17 cellular contexts compared by ENCODE assay signal in the genomic region with DNA sequence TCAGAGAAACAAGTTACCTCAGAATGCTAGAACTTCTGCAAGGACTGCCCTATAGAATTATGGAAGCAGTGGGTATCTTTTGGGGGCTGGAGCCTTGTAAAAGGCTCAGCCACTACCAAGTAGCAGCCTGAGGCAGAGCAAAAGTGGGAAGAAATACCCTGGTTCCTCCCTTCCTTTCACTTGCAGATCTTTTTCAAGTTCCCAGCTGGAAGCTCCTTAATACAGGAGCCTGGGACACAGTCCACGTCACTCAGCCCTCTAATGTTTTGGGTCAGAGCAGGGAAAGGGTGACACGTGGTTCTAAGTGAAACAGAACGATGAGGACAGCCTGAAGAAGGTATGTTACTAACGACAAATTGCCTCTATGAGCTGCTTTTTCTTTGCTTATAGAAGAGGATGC.
"Had no signal": no experiment of that assay in that cellular context is flagged by ENCODE, and none has a peak within 500 bp of the region (broad histone marks: within the 10 kb centered on the region; RNA-seq: fewer than 3 reads in every experiment).

No MANE protein-coding gene starts in this region.

- H3K36me3 ChIP-seq: heart left ventricle, pancreas, tibial artery, upper lobe of left lung, uterus had no signal

- DNase-seq: dermis blood vessel endothelial cell; heart left ventricle; hippocampal formation; islet precursor cell; mammary epithelial cell; natural killer cell; occipital lobe; pancreas; right cardiac atrium; small intestine; stimulated activated CD4-positive, alpha-beta T cell treated with anti-CD3 and anti-CD28 coated beads, Interleukin-12 subunit alpha, Interleukin-12 subunit beta, amount 100 ng/mL, for 4 hours; stimulated activated CD4-positive, alpha-beta T cell treated with anti-CD3 and anti-CD28 coated beads, Interleukin-2, amount 100 ng/mL, for 48 hours; stimulated activated naive CD4-positive, alpha-beta T cell treated with Interleukin-2 at 50 U/mL for 16 hours; tibial artery; upper lobe of left lung; uterus had no signal

- H3K9me3 ChIP-seq: pancreas, tibial artery, upper lobe of left lung, uterus had no signal

- H3K27ac ChIP-seq: heart left ventricle, pancreas, tibial artery, upper lobe of left lung, uterus had no signal

- H3K4me3 ChIP-seq: heart left ventricle, pancreas, tibial artery, upper lobe of left lung, uterus had no signal

- ATAC-seq: heart left ventricle, left lobe of liver, natural killer cell, pancreas, right cardiac atrium had no signal

- H3K4me1 ChIP-seq: heart left ventricle, pancreas, tibial artery, upper lobe of left lung, uterus had no signal

- H3K27me3 ChIP-seq: heart left ventricle, pancreas, tibial artery, upper lobe of left lung, uterus had no signal
